ENCODE assay signal across 16 cellular contexts in the genomic region with DNA sequence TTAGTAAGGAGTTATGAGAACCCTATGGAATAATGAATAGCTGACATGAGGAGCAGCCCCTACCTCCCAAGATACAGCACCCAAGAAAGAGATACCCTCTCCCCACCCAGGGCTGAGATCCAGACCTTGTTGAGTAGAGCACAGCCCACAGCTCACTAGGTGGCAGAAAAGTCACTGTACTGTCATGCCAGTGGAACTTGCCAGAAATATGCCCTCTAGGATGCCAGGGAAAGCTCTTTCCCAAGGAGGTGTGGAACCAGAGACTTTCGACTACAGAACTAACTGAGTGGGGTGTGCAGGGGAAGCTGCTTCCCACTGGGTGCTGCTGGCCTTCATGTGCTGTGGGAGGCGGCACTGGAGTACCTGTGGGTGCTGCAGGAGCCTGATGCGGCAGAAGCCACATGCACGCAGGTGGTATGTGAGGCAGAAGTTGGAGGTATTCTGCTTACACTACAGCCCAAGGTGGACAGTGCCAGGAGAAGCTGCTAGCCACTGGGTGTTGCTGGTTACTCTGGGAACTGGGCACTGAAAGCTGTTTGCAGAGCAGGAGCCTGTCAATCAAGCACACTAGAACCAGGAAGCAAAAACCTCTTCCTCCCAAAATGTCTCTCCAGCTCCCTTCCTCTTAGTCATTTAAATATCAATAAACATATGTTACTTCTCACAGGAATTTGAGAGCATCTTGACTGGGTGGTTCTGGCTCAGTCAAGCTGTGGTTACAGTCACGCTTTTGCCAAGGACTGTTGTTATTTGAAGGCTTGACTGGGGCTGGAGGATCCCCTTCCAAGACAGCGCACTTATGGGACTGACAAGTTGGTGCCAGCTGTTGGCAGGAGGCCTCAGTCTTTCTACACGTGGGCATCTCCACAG. TPM values are rescaled to one million over a fixed set of nuclear protein-coding genes. Genes with fewer than 3 reads are reported as not detected.
DNase-seq lines count a peak whose midpoint lies in the region; ATAC-seq and TF ChIP-seq lines count a peak whose summit lies in the region.
"Had no signal": no experiment of that assay in that cellular context is flagged by ENCODE, and none has a peak within 500 bp of the region (broad histone marks: within the 10 kb centered on the region; RNA-seq: fewer than 3 reads in every experiment).

No MANE protein-coding gene starts in this region.

- no peaks in the 10 kb centered on the region for H3K9me3 Mint-ChIP-seq in chondrocyte (ENCODE audit: low read depth)
- no peaks in the 10 kb centered on the region for H3K9me3 Mint-ChIP-seq in activated naive CD8-positive, alpha-beta T cell treated with anti-CD3 and anti-CD28 coated beads, Interleukin-2, amount 50 U/mL, for 24 hours
- H3K9me3 Mint-ChIP-seq: activated CD4-positive, alpha-beta T cell treated with anti-CD3 and anti-CD28 coated beads, Interleukin-2, amount 10 ng/mL, durations not matched to agents 24 days and 14 days; effector memory CD8-positive, alpha-beta T cell had no signal

- H3K27ac Mint-ChIP-seq in chondrocyte (ENCODE audit: unreplicated experiment), result no peak overlapping the region
- no peak overlapping the region for H3K27ac Mint-ChIP-seq in activated naive CD8-positive, alpha-beta T cell treated with anti-CD3 and anti-CD28 coated beads, Interleukin-2, amount 50 U/mL, for 24 hours
- H3K27ac Mint-ChIP-seq: activated CD4-positive, alpha-beta T cell treated with anti-CD3 and anti-CD28 coated beads, Interleukin-2, amount 10 ng/mL, durations not matched to agents 24 days and 14 days; activated naive CD8-positive, alpha-beta T cell had no signal

- peaks cover 3% of the 10 kb centered on the region for H3K27me3 Mint-ChIP-seq in chondrocyte (ENCODE audit: low read depth)
- peaks cover 5% of the 10 kb centered on the region for H3K27me3 Mint-ChIP-seq in activated naive CD8-positive, alpha-beta T cell treated with anti-CD3 and anti-CD28 coated beads, Interleukin-2, amount 50 U/mL, for 24 hours
- H3K27me3 Mint-ChIP-seq: activated naive CD8-positive, alpha-beta T cell had no signal

- no peaks in the 10 kb centered on the region for H3K27me3 ChIP-seq in thyroid gland
- H3K27me3 ChIP-seq: ovary had no signal

- H3K9me3 ChIP-seq in thyroid gland, result no peaks in the 10 kb centered on the region
- H3K9me3 ChIP-seq: ovary, transverse colon had no signal

- H3K36me3 Mint-ChIP-seq in chondrocyte (ENCODE audit: low read depth), result no peaks in the 10 kb centered on the region
- H3K36me3 Mint-ChIP-seq in activated naive CD8-positive, alpha-beta T cell treated with anti-CD3 and anti-CD28 coated beads, Interleukin-2, amount 50 U/mL, for 24 hours (ENCODE audit: low read depth), result no peaks in the 10 kb centered on the region
- H3K36me3 Mint-ChIP-seq: activated naive CD8-positive, alpha-beta T cell had no signal

- peak; percentile 56 for DNase-seq in NCI-H345 (lab: John Stamatoyannopoulos, UW)
- DNase-seq in NCI-H345 treated with DMSO at 0.1 percent for 48 hours (lab: John Stamatoyannopoulos, UW; ENCODE audit: unreplicated experiment), result no peak
- peak; percentile 65 for DNase-seq in NCI-H187 treated with DMSO at 0.1 percent for 48 hours (lab: John Stamatoyannopoulos, UW)
- no peak for DNase-seq in chondrocyte (ENCODE audit: low spot score)
- DNase-seq in posterior vena cava (ENCODE audit: low spot score), result peak; percentile 68
- DNase-seq in activated naive CD8-positive, alpha-beta T cell treated with anti-CD3 and anti-CD28 coated beads, Interleukin-2, amount 50 U/mL, for 24 hours, result no peak
- DNase-seq in thyroid gland, result no peak
- DNase-seq: ACHN; activated CD4-positive, alpha-beta T cell treated with anti-CD3 and anti-CD28 coated beads, Interleukin-2, amount 10 ng/mL, durations not matched to agents 24 days and 14 days; effector memory CD8-positive, alpha-beta T cell; ovary; SHP77; transverse colon had no signal

- peaks cover 8% of the 10 kb centered on the region for H3K4me1 Mint-ChIP-seq in chondrocyte (ENCODE audit: low read depth)
- H3K4me1 Mint-ChIP-seq in activated naive CD8-positive, alpha-beta T cell treated with anti-CD3 and anti-CD28 coated beads, Interleukin-2, amount 50 U/mL, for 24 hours, result no peaks in the 10 kb centered on the region

- no peak for TF ChIP-seq POLR2A in thyroid gland (IDR thresholded peaks at IDR 0.05)

- ATAC-seq in activated naive CD8-positive, alpha-beta T cell treated with anti-CD3 and anti-CD28 coated beads, Interleukin-2, amount 50 U/mL, for 24 hours, result no peak
- ATAC-seq in HG03442 (IDR thresholded peaks at IDR 0.05; ENCODE audit: unreplicated experiment), result no peak
- ATAC-seq: effector memory CD8-positive, alpha-beta T cell had no signal

- WGBS in thyroid gland, 2 donors, result 64 to 67% methylated on average over 7 of the region's 7 CpGs

- H3K4me1 ChIP-seq in thyroid gland, result no peaks in the 10 kb centered on the region
- H3K4me1 ChIP-seq: transverse colon had no signal

- intact Hi-C loops in posterior vena cava (cut with DNase I), result no loop called here
- intact Hi-C loops in thyroid gland (cut with DNase I), result no loop called here

- H3K4me3 ChIP-seq in thyroid gland (replicated peaks in 1 of 3), result no peak overlapping the region
- H3K4me3 ChIP-seq: ovary, transverse colon had no signal

- TF ChIP-seq CTCF in chondrocyte (IDR thresholded peaks at IDR 0.05), result peak; percentile 41
- TF ChIP-seq CTCF in thyroid gland (IDR thresholded peaks at IDR 0.05), result no peak

- H3K36me3 ChIP-seq in thyroid gland, result no peaks in the 10 kb centered on the region
- H3K36me3 ChIP-seq: ovary, transverse colon had no signal

- H3K27ac ChIP-seq in thyroid gland, result no peak overlapping the region
- H3K27ac ChIP-seq: KMS-11, ovary, transverse colon had no signal

- no peak overlapping the region for H3K4me3 Mint-ChIP-seq in chondrocyte (ENCODE audit: unreplicated experiment)
- H3K4me3 Mint-ChIP-seq in activated naive CD8-positive, alpha-beta T cell treated with anti-CD3 and anti-CD28 coated beads, Interleukin-2, amount 50 U/mL, for 24 hours, result no peak overlapping the region
- H3K4me3 Mint-ChIP-seq: activated CD4-positive, alpha-beta T cell treated with anti-CD3 and anti-CD28 coated beads, Interleukin-2, amount 10 ng/mL, durations not matched to agents 24 days and 14 days; activated naive CD8-positive, alpha-beta T cell; effector memory CD8-positive, alpha-beta T cell had no signal

RNA-seq across cellular contexts. Expression of a gene that starts 17.9 kb away (rescaled TPM):
- total RNA-seq in chondrocyte (1.8 to 1.9 TPM (median 1.8 TPM) in 3 replicates), posterior vena cava (1 to 10 TPM in 1 of 2 donors, under 1 TPM in 1; 0.57 to 1.1 TPM), thyroid gland (1 to 10 TPM in 3 of 4 donors, under 1 TPM in 1; 0.40 to 2.4 (median 1.4) TPM)

RNA-seq across cellular contexts. Expression of a gene that starts 21.7 kb away (rescaled TPM):
- total RNA-seq in chondrocyte (not detected in 3 replicates), posterior vena cava (not detected), thyroid gland (not detected)
- total RNA-seq: activated CD4-positive, alpha-beta T cell treated with anti-CD3 and anti-CD28 coated beads, Interleukin-2, amount 10 ng/mL, durations not matched to agents 24 days and 14 days; ovary; transverse colon had no signal

RNA-seq across cellular contexts. Expression of a gene that starts 26.1 kb away (rescaled TPM):
- total RNA-seq in chondrocyte, result not detected in 3 replicates
- not detected for total RNA-seq in posterior vena cava
- total RNA-seq in thyroid gland, result not detected
- total RNA-seq: activated CD4-positive, alpha-beta T cell treated with anti-CD3 and anti-CD28 coated beads, Interleukin-2, amount 10 ng/mL, durations not matched to agents 24 days and 14 days; ovary; transverse colon had no signal

RNA-seq across cellular contexts. Expression of a gene that starts 42.4 kb away (rescaled TPM):
- total RNA-seq in chondrocyte (not detected in 3 replicates), posterior vena cava (1 to 10 TPM in 1 of 2 donors, not detected in 1; 2.2 TPM), thyroid gland (not detected)
- total RNA-seq: activated CD4-positive, alpha-beta T cell treated with anti-CD3 and anti-CD28 coated beads, Interleukin-2, amount 10 ng/mL, durations not matched to agents 24 days and 14 days; transverse colon had no signal

RNA-seq across cellular contexts. Expression of a gene that starts 50.5 kb away (rescaled TPM):
- not detected in 3 replicates for total RNA-seq in chondrocyte
- not detected for total RNA-seq in posterior vena cava
- not detected for total RNA-seq in thyroid gland
- total RNA-seq: activated CD4-positive, alpha-beta T cell treated with anti-CD3 and anti-CD28 coated beads, Interleukin-2, amount 10 ng/mL, durations not matched to agents 24 days and 14 days; ovary; transverse colon had no signal

Comparison
In these comparisons a context has a peak if more than half of its experiments do, and no peak if none do; other contexts are left out.
1. DNase-seq: peak in NCI-H345 (single experiment), NCI-H187 treated with DMSO at 0.1 percent for 48 hours (single experiment) and posterior vena cava (single experiment); none in NCI-H345 treated with DMSO at 0.1 percent for 48 hours (single experiment), chondrocyte (single experiment), activated naive CD8-positive, alpha-beta T cell treated with anti-CD3 and anti-CD28 coated beads, Interleukin-2, amount 50 U/mL, for 24 hours (single experiment) and thyroid gland (0 of 2).